In the genomic region with DNA sequence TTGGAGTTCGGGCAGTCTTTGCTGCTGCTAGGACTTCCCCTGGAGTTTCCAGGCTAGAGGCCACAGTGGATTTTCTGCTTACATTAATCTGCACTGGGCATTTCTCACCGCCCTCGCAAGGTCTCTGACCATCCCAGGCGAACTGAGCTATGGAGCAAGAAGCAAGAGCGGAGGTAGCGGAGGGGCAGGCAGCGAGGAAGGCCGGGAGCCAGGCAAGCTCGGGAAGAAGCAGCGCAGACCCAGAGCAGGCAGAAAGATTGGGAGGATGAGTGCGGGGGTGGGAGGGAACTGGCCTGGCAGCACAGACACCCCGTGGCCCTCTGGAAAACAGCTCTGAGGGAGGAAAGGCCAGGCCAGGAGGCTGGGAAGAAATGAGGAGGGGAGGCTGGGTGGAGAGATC, we compare ENCODE assay signal across 12 cellular contexts. TPM values are rescaled to one million over a fixed set of nuclear protein-coding genes. Genes with fewer than 3 reads are reported as not detected.
DNase-seq lines count a peak whose midpoint lies in the region; ATAC-seq, FAIRE-seq and TF ChIP-seq lines count a peak whose summit lies in the region.
"Had no signal": no experiment of that assay in that cellular context is flagged by ENCODE, and none has a peak within 500 bp of the region (broad histone marks: within the 10 kb centered on the region; RNA-seq: fewer than 3 reads in every experiment).

No MANE protein-coding gene starts in this region.

- H3K27ac Mint-ChIP-seq in activated naive CD4-positive, alpha-beta T cell treated with anti-CD3 and anti-CD28 coated beads, Interleukin-2, amount 10 ng/mL, durations not matched to agents 7 days and 5 days, result peak overlapping the region; percentile 50
- H3K27ac Mint-ChIP-seq in activated naive CD8-positive, alpha-beta T cell, result peak overlapping the region; percentile 91
- peak overlapping the region; percentile 28 for H3K27ac Mint-ChIP-seq in mesothelial cell of epicardium

- peak overlapping the region; percentile 77 to 86 for H3K27ac ChIP-seq in uterus
- H3K27ac ChIP-seq: foreskin keratinocyte had no signal

- TF ChIP-seq POLR2A in uterus (IDR thresholded peaks at IDR 0.05) (no peak), GM12891 (IDR thresholded peaks at IDR 0.05; ENCODE audit: low read depth, low read length) (no peak)

- CTCF ChIA-PET in activated naive CD4-positive, alpha-beta T cell treated with anti-CD3 and anti-CD28 coated beads, Interleukin-2, amount 10 ng/mL, durations not matched to agents 7 days and 5 days (lab: Charles Lee), result interaction anchor here (1.4 kb wide), 1 partner anchor 8 kb away, joined by 4 read pairs; no protein-coding TSS in a partner anchor

- peaks cover 0 to 7% of the 10 kb centered on the region in 2 donors for H3K4me1 ChIP-seq in uterus

- peaks cover 12% of the 10 kb centered on the region for H3K27me3 Mint-ChIP-seq in activated naive CD4-positive, alpha-beta T cell treated with anti-CD3 and anti-CD28 coated beads, Interleukin-2, amount 10 ng/mL, durations not matched to agents 7 days and 5 days
- no peaks in the 10 kb centered on the region for H3K27me3 Mint-ChIP-seq in activated naive CD8-positive, alpha-beta T cell
- H3K27me3 Mint-ChIP-seq in mesothelial cell of epicardium (ENCODE audit: low read depth), result no peaks in the 10 kb centered on the region

- no peak for ATAC-seq in GM19035 (IDR thresholded peaks at IDR 0.05; ENCODE audit: unreplicated experiment)
- ATAC-seq: foreskin keratinocyte, left colon had no signal

- H3K9me3 Mint-ChIP-seq in activated naive CD4-positive, alpha-beta T cell treated with anti-CD3 and anti-CD28 coated beads, Interleukin-2, amount 10 ng/mL, durations not matched to agents 7 days and 5 days, result peaks cover 6% of the 10 kb centered on the region
- no peaks in the 10 kb centered on the region for H3K9me3 Mint-ChIP-seq in activated naive CD8-positive, alpha-beta T cell (ENCODE audit: low read depth)
- H3K9me3 Mint-ChIP-seq in mesothelial cell of epicardium, result no peaks in the 10 kb centered on the region

- H3K27me3 ChIP-seq in uterus, result no peaks in the 10 kb centered on the region
- H3K27me3 ChIP-seq: foreskin keratinocyte had no signal

- H3K4me3 Mint-ChIP-seq in activated naive CD4-positive, alpha-beta T cell treated with anti-CD3 and anti-CD28 coated beads, Interleukin-2, amount 10 ng/mL, durations not matched to agents 7 days and 5 days, result peak overlapping the region; percentile 96
- H3K4me3 Mint-ChIP-seq in activated naive CD8-positive, alpha-beta T cell, result peak overlapping the region; percentile 98
- H3K4me3 Mint-ChIP-seq in mesothelial cell of epicardium, result no peak overlapping the region

- no peak for FAIRE-seq in GM12891 (lab: Jason Lieb, UNC)

- DNase-seq in activated naive CD4-positive, alpha-beta T cell treated with anti-CD3 and anti-CD28 coated beads, Interleukin-2, amount 10 ng/mL, durations not matched to agents 7 days and 5 days, result no peak
- no peak for DNase-seq in activated naive CD4-positive, alpha-beta T cell (lab: John Stamatoyannopoulos, UW)
- DNase-seq in mesothelial cell of epicardium (ENCODE audit: low spot score in 2 of 2, unreplicated experiment in 2 of 2), result no peak
- DNase-seq in uterus, result peak; percentile 75 to 76
- no peak for DNase-seq in GM12891 (ENCODE audit: insufficient read length, low spot score)
- DNase-seq in NCI-H510A (lab: John Stamatoyannopoulos, UW), result no peak
- DNase-seq: cerebellar nuclear complex, foreskin keratinocyte, left colon, NCI-H446 treated with DMSO at 0.1 percent for 48 hours had no signal

- H3K36me3 Mint-ChIP-seq in activated naive CD4-positive, alpha-beta T cell treated with anti-CD3 and anti-CD28 coated beads, Interleukin-2, amount 10 ng/mL, durations not matched to agents 7 days and 5 days, result peaks cover 71% of the 10 kb centered on the region
- peaks cover 19% of the 10 kb centered on the region for H3K36me3 Mint-ChIP-seq in activated naive CD8-positive, alpha-beta T cell
- H3K36me3 Mint-ChIP-seq in mesothelial cell of epicardium, result peaks cover 11% of the 10 kb centered on the region

- H3K4me3 ChIP-seq in uterus, result no peak overlapping the region

- intact Hi-C loops in uterus (cut with DNase I; ENCODE audit: low total_unique reads), result no loop called here

- H3K9me3 ChIP-seq in uterus, result no peaks in the 10 kb centered on the region

- no peaks in the 10 kb centered on the region for H3K36me3 ChIP-seq in uterus

- H3K4me1 Mint-ChIP-seq in activated naive CD4-positive, alpha-beta T cell treated with anti-CD3 and anti-CD28 coated beads, Interleukin-2, amount 10 ng/mL, durations not matched to agents 7 days and 5 days, result peaks cover 82% of the 10 kb centered on the region
- H3K4me1 Mint-ChIP-seq in activated naive CD8-positive, alpha-beta T cell (ENCODE audit: low read depth), result peaks cover 73% of the 10 kb centered on the region
- H3K4me1 Mint-ChIP-seq in mesothelial cell of epicardium, result peaks cover 47% of the 10 kb centered on the region

- TF ChIP-seq CTCF in mesothelial cell of epicardium (IDR thresholded peaks at IDR 0.05; ENCODE audit: unreplicated experiment), result no peak
- TF ChIP-seq CTCF in uterus (IDR thresholded peaks at IDR 0.05), result no peak

TF ChIP-seq in GM12891, 5 proteins besides CTCF, POLR2A, EP300 and RAD21:
- TF ChIP-seq POU2F2 (IDR thresholded peaks at IDR 0.05; ENCODE audit: low read depth, low read length), result no peak
- TF ChIP-seq POLR2AphosphoS5 (IDR thresholded peaks at IDR 0.05; ENCODE audit: low read depth, low read length), result no peak
- no peak for TF ChIP-seq PAX5 (IDR thresholded peaks at IDR 0.05; ENCODE audit: insufficient read depth, low read length, severe bottlenecking)
- no peak for TF ChIP-seq TAF1 (IDR thresholded peaks at IDR 0.05; ENCODE audit: low read depth, low read length)
- no peak for TF ChIP-seq SPI1 (IDR thresholded peaks at IDR 0.05; ENCODE audit: low read depth, low read length)

RNA-seq across cellular contexts. Expression of gene COTL1, which starts 3.8 kb away (rescaled TPM):
- total RNA-seq in mesothelial cell of epicardium (106 to 116 TPM (median 106 TPM) in 3 replicates), uterus (10 to 100 TPM; 19.1 to 66.9 (median 29.4) TPM)
- polyA plus RNA-seq in GM12891 (2012; ENCODE audit: low read depth, missing spikeins), result 283 TPM

RNA-seq across cellular contexts. Expression of gene KLHL36, which starts 34.2 kb away (rescaled TPM):
- total RNA-seq in mesothelial cell of epicardium, result 44.9 to 51.6 TPM (median 46.9 TPM) in 3 replicates
- total RNA-seq in uterus, result 10 to 100 TPM; 38.2 to 70.7 (median 52.5) TPM
- 18.6 TPM for polyA plus RNA-seq in GM12891 (2012; ENCODE audit: low read depth, missing spikeins)

Comparison
In these comparisons a context has a peak if more than half of its experiments do, and no peak if none do; other contexts are left out.
1. DNase-seq: peak in uterus (2 of 2); none in activated naive CD4-positive, alpha-beta T cell treated with anti-CD3 and anti-CD28 coated beads, Interleukin-2, amount 10 ng/mL, durations not matched to agents 7 days and 5 days (single experiment), activated naive CD4-positive, alpha-beta T cell (0 of 4), mesothelial cell of epicardium (0 of 2), GM12891 (single experiment) and NCI-H510A (single experiment).
2. H3K27ac Mint-ChIP-seq: peak in every context shown above with its lines; median percentile 91 in activated naive CD8-positive, alpha-beta T cell; 50 in activated naive CD4-positive, alpha-beta T cell treated with anti-CD3 and anti-CD28 coated beads, Interleukin-2, amount 10 ng/mL, durations not matched to agents 7 days and 5 days; 28 in mesothelial cell of epicardium.